ENCODE assay signal across 9 cellular contexts in genomic region chr2:85589982-85590791, GRCh38. TPM values are rescaled to one million over a fixed set of nuclear protein-coding genes. Genes with fewer than 3 reads are reported as not detected.
A peak's percentile ranks its signal among the peaks of the same experiment; 100 is the strongest.
DNase-seq lines count a peak whose midpoint lies in the region; ATAC-seq and TF ChIP-seq lines count a peak whose summit lies in the region.
"Had no signal": no experiment of that assay in that cellular context is flagged by ENCODE, and none has a peak within 500 bp of the region (broad histone marks: within the 10 kb centered on the region; RNA-seq: fewer than 3 reads in every experiment).

No MANE protein-coding gene starts in this region.

- DNase-seq in HL-60 (ENCODE audit: low read depth in 1 of 2, low spot score in 1 of 2) (peak in 1 of 2 experiments; percentile 52), hepatocyte (ENCODE audit: low spot score) (no peak), stromal cell of bone marrow (ENCODE audit: low read depth) (peak; percentile 89), NCI-H1048 (lab: John Stamatoyannopoulos, UW) (no peak)
- no peak for DNase-seq in stimulated activated CD4-positive, alpha-beta T cell treated with anti-CD3 and anti-CD28 coated beads, Interleukin-1b, Interleukin-23, amount 100 ng/mL, for 48 hours
- no peak for DNase-seq in activated CD4-positive, alpha-beta T cell treated with anti-CD3 and anti-CD28 coated beads, Interleukin-2, amount 10 ng/mL, durations not matched to agents 7 days and 5 days
- DNase-seq: activated CD4-positive, alpha-beta T cell treated with anti-CD3 and anti-CD28 coated beads for 48 hours had no signal

- no peaks in the 10 kb centered on the region for H3K27me3 ChIP-seq in HL-60 (ENCODE audit: insufficient read depth, poor library complexity, severe bottlenecking)
- no peaks in the 10 kb centered on the region for H3K27me3 ChIP-seq in hepatocyte

- no peak for ATAC-seq in activated T-helper 17 cell treated with anti-CD3 and anti-CD28 coated beads, Interleukin-2, amount 50 U/mL, for 72 hours (replicated peaks)
- ATAC-seq in HG03439 (IDR thresholded peaks at IDR 0.05; ENCODE audit: unreplicated experiment), result no peak

- no peaks in the 10 kb centered on the region for H3K27me3 Mint-ChIP-seq in activated T-helper 17 cell treated with anti-CD3 and anti-CD28 coated beads, Interleukin-2, amount 50 U/mL, for 72 hours
- no peaks in the 10 kb centered on the region for H3K27me3 Mint-ChIP-seq in activated CD4-positive, alpha-beta T cell treated with anti-CD3 and anti-CD28 coated beads, Interleukin-2, amount 10 ng/mL, durations not matched to agents 7 days and 5 days

- H3K4me3 Mint-ChIP-seq in activated T-helper 17 cell treated with anti-CD3 and anti-CD28 coated beads, Interleukin-2, amount 50 U/mL, for 72 hours, result no peak overlapping the region
- H3K4me3 Mint-ChIP-seq in activated CD4-positive, alpha-beta T cell treated with anti-CD3 and anti-CD28 coated beads, Interleukin-2, amount 10 ng/mL, durations not matched to agents 7 days and 5 days, result no peak overlapping the region

- H3K36me3 ChIP-seq in hepatocyte (replicated peaks; ENCODE audit: insufficient read depth, low read depth), result no peaks in the 10 kb centered on the region

- H3K9me3 Mint-ChIP-seq in activated T-helper 17 cell treated with anti-CD3 and anti-CD28 coated beads, Interleukin-2, amount 50 U/mL, for 72 hours, result no peaks in the 10 kb centered on the region
- no peaks in the 10 kb centered on the region for H3K9me3 Mint-ChIP-seq in activated CD4-positive, alpha-beta T cell treated with anti-CD3 and anti-CD28 coated beads, Interleukin-2, amount 10 ng/mL, durations not matched to agents 7 days and 5 days

- H3K27ac ChIP-seq in HL-60 (replicated peaks) (peak overlapping the region; percentile 38), hepatocyte (peak overlapping the region; percentile 79)

- peak overlapping the region; percentile 16 for H3K4me2 ChIP-seq in hepatocyte

- TF ChIP-seq CTCF in HL-60 (IDR thresholded peaks at IDR 0.05; ENCODE audit: insufficient read depth, low read length) (no peak), hepatocyte (IDR thresholded peaks at IDR 0.05; ENCODE audit: poor library complexity) (no peak)

- peak overlapping the region; percentile 32 for H3K27ac Mint-ChIP-seq in activated T-helper 17 cell treated with anti-CD3 and anti-CD28 coated beads, Interleukin-2, amount 50 U/mL, for 72 hours
- H3K27ac Mint-ChIP-seq in activated CD4-positive, alpha-beta T cell treated with anti-CD3 and anti-CD28 coated beads, Interleukin-2, amount 10 ng/mL, durations not matched to agents 7 days and 5 days, result no peak overlapping the region

- H3K9me2 ChIP-seq in hepatocyte (replicated peaks; ENCODE audit: insufficient read depth), result no peaks in the 10 kb centered on the region

- WGBS in hepatocyte (ENCODE audit: low lambda C conversion rate, missing lambda C conversion rate), result 49% methylated on average over 7 of the region's 7 CpGs

- POLR2A ChIA-PET in activated CD4-positive, alpha-beta T cell treated with anti-CD3 and anti-CD28 coated beads, Interleukin-2, amount 10 ng/mL, durations not matched to agents 7 days and 5 days (lab: Charles Lee), result interaction anchor here (0.6 to 0.7 kb wide), 2 partner anchors 169 to 182 kb away, joined by 3 to 4 read pairs; no protein-coding TSS in a partner anchor

- H3K79me2 ChIP-seq in hepatocyte, result no peaks in the 10 kb centered on the region

- H3K9me3 ChIP-seq in hepatocyte (ENCODE audit: low read depth), result no peaks in the 10 kb centered on the region

- CTCF ChIA-PET in activated CD4-positive, alpha-beta T cell treated with anti-CD3 and anti-CD28 coated beads, Interleukin-2, amount 10 ng/mL, durations not matched to agents 7 days and 5 days (lab: Charles Lee), result interaction anchor here (0.9 to 2.2 kb wide), 3 partner anchors 11 to 162 kb away, joined by 3 to 7 read pairs (median 4); no protein-coding TSS in a partner anchor

- H3K4me1 ChIP-seq in hepatocyte (ENCODE audit: insufficient read depth), result peaks cover 14% of the 10 kb centered on the region

- no peaks in the 10 kb centered on the region for H4K20me1 ChIP-seq in hepatocyte (ENCODE audit: insufficient read depth, poor library complexity, severe bottlenecking)

- no peak overlapping the region for H3K4me3 ChIP-seq in HL-60 (replicated peaks; ENCODE audit: insufficient read depth, low read length)
- no peak overlapping the region for H3K4me3 ChIP-seq in hepatocyte

- no peak overlapping the region for H2AFZ ChIP-seq in hepatocyte

- peaks cover 22% of the 10 kb centered on the region for H3K4me1 Mint-ChIP-seq in activated T-helper 17 cell treated with anti-CD3 and anti-CD28 coated beads, Interleukin-2, amount 50 U/mL, for 72 hours
- peaks cover 47% of the 10 kb centered on the region for H3K4me1 Mint-ChIP-seq in activated CD4-positive, alpha-beta T cell treated with anti-CD3 and anti-CD28 coated beads, Interleukin-2, amount 10 ng/mL, durations not matched to agents 7 days and 5 days

- peaks cover 7% of the 10 kb centered on the region for H3K36me3 Mint-ChIP-seq in activated T-helper 17 cell treated with anti-CD3 and anti-CD28 coated beads, Interleukin-2, amount 50 U/mL, for 72 hours (ENCODE audit: low read depth)
- H3K36me3 Mint-ChIP-seq in activated CD4-positive, alpha-beta T cell treated with anti-CD3 and anti-CD28 coated beads, Interleukin-2, amount 10 ng/mL, durations not matched to agents 7 days and 5 days (ENCODE audit: low read depth), result peaks cover 11% of the 10 kb centered on the region

RNA-seq across cellular contexts. Expression of gene RNF181, which starts 5.4 kb away (rescaled TPM):
- total RNA-seq in activated T-helper 17 cell treated with anti-CD3 and anti-CD28 coated beads, Interleukin-2, amount 50 U/mL, for 72 hours, result 100 to 1,000 TPM; 116 to 156 TPM
- 139 and 159 TPM in 2 replicates for total RNA-seq in hepatocyte
- 250 and 256 TPM in 2 replicates for polyA plus RNA-seq in hepatocyte
- total RNA-seq in activated CD4-positive, alpha-beta T cell treated with anti-CD3 and anti-CD28 coated beads, Interleukin-2, amount 10 ng/mL, durations not matched to agents 7 days and 5 days, result 100 to 1,000 TPM in 1 of 2 experiments, 10 to 100 TPM in 1; 89.7 to 106 TPM

RNA-seq across cellular contexts. Expression of gene VAMP5, which starts 6.0 kb away (rescaled TPM):
- total RNA-seq in activated T-helper 17 cell treated with anti-CD3 and anti-CD28 coated beads, Interleukin-2, amount 50 U/mL, for 72 hours, result 10 to 100 TPM; 36.8 to 51.2 TPM
- 2.1 and 2.7 TPM in 2 replicates for total RNA-seq in hepatocyte
- 36.1 TPM in 2 replicates for polyA plus RNA-seq in hepatocyte
- total RNA-seq in activated CD4-positive, alpha-beta T cell treated with anti-CD3 and anti-CD28 coated beads, Interleukin-2, amount 10 ng/mL, durations not matched to agents 7 days and 5 days, result 10 to 100 TPM; 61.5 to 67.4 TPM

RNA-seq across cellular contexts. Expression of gene TMEM150A, which starts 12.3 kb away (rescaled TPM):
- total RNA-seq in activated T-helper 17 cell treated with anti-CD3 and anti-CD28 coated beads, Interleukin-2, amount 50 U/mL, for 72 hours, result 1 to 10 TPM; 3.3 to 3.7 TPM
- 20.1 and 25.7 TPM in 2 replicates for total RNA-seq in hepatocyte
- 64.6 and 67.9 TPM in 2 replicates for polyA plus RNA-seq in hepatocyte
- 1 to 10 TPM; 1.5 to 1.7 TPM for total RNA-seq in activated CD4-positive, alpha-beta T cell treated with anti-CD3 and anti-CD28 coated beads, Interleukin-2, amount 10 ng/mL, durations not matched to agents 7 days and 5 days

RNA-seq across cellular contexts. Expression of gene VAMP8, which starts 12.8 kb away (rescaled TPM):
- total RNA-seq in activated T-helper 17 cell treated with anti-CD3 and anti-CD28 coated beads, Interleukin-2, amount 50 U/mL, for 72 hours, result 100 to 1,000 TPM; 103 to 124 TPM
- total RNA-seq in hepatocyte, result 50.7 and 70.4 TPM in 2 replicates
- 213 and 240 TPM in 2 replicates for polyA plus RNA-seq in hepatocyte
- total RNA-seq in activated CD4-positive, alpha-beta T cell treated with anti-CD3 and anti-CD28 coated beads, Interleukin-2, amount 10 ng/mL, durations not matched to agents 7 days and 5 days, result 100 to 1,000 TPM; 131 to 149 TPM

RNA-seq across cellular contexts. Expression of gene C2orf68, which starts 21.7 kb away (rescaled TPM):
- total RNA-seq in activated T-helper 17 cell treated with anti-CD3 and anti-CD28 coated beads, Interleukin-2, amount 50 U/mL, for 72 hours, result 10 to 100 TPM; 21.6 to 32.5 TPM
- 21.6 and 23.1 TPM in 2 replicates for total RNA-seq in hepatocyte
- polyA plus RNA-seq in hepatocyte, result 28.3 and 28.4 TPM in 2 replicates
- 10 to 100 TPM; 46.1 to 55.3 TPM for total RNA-seq in activated CD4-positive, alpha-beta T cell treated with anti-CD3 and anti-CD28 coated beads, Interleukin-2, amount 10 ng/mL, durations not matched to agents 7 days and 5 days

Comparison
In these comparisons a context has a peak if more than half of its experiments do, and no peak if none do; other contexts are left out.
1. RNA of gene VAMP5, which starts 6.0 kb away (total RNA-seq): 61.5 to 67.4 TPM in activated CD4-positive, alpha-beta T cell treated with anti-CD3 and anti-CD28 coated beads, Interleukin-2, amount 10 ng/mL, durations not matched to agents 7 days and 5 days and 36.8 to 51.2 TPM in activated T-helper 17 cell treated with anti-CD3 and anti-CD28 coated beads, Interleukin-2, amount 50 U/mL, for 72 hours; 2.1 to 2.7 TPM in hepatocyte; every median in the first group is over 10 times any median in the second.